In the genomic region with DNA sequence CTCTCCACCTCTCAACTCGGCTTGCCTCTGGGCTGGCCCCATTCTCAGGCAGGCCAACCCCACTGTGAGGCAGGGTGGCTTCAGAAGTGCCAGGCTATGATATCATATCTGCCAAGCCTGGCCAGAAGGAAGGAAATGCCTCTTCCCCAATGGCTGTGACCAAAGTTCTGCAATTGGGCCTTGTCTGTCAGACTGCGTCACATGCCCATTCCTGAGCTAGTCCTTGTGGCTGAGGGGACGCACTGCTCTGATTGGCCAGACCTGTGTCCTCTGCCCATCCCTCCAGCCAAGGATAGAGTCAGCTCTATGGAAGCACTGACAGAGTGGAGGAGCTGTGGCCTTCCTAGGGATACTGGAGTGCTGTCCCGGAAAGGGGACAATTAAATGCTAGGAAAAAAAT, we compare ENCODE assay signal across 26 cellular contexts. TPM values are rescaled to one million over a fixed set of nuclear protein-coding genes. Genes with fewer than 3 reads are reported as not detected.
"Had no signal": no experiment of that assay in that cellular context is flagged by ENCODE, and none has a peak within 500 bp of the region (broad histone marks: within the 10 kb centered on the region; RNA-seq: fewer than 3 reads in every experiment).

No MANE protein-coding gene starts in this region.

- H3K9me3 Mint-ChIP-seq: activated B cell treated with CpG ODN at 0.5 μM for 24 hours; central memory CD8-positive, alpha-beta T cell; neural crest cell had no signal

- H3K4me2 ChIP-seq: SK-N-SH had no signal

- H3K4me1 Mint-ChIP-seq: activated B cell treated with CpG ODN at 0.5 μM for 24 hours; central memory CD8-positive, alpha-beta T cell; neural crest cell had no signal

- H3K9me3 ChIP-seq: left lung, ovary, psoas muscle, SK-N-SH, thoracic aorta had no signal

- H3K36me3 ChIP-seq: left lung, ovary, thoracic aorta had no signal

- H3K4me3 Mint-ChIP-seq: activated B cell treated with CpG ODN at 0.5 μM for 24 hours; central memory CD8-positive, alpha-beta T cell; neural crest cell had no signal

- H3K9ac ChIP-seq: SK-N-SH had no signal

- H3K4me3 ChIP-seq: coronary artery, left lung, ovary, psoas muscle, thoracic aorta had no signal

- ATAC-seq: left lung, psoas muscle, right cardiac atrium had no signal

- DNase-seq: activated B cell treated with CpG ODN at 0.5 μM for 24 hours; activated CD4-positive, alpha-beta T cell treated with anti-CD3 and anti-CD28 coated beads for 48 hours; activated CD8-positive, alpha-beta memory T cell treated with anti-CD3 and anti-CD28 coated beads, Interleukin-2, amount 50 U/mL, for 48 hours; activated effector memory CD4-positive, alpha-beta T cell treated with anti-CD3 and anti-CD28 coated beads, Interleukin-2, amount 50 U/mL, for 16 hours; activated naive CD4-positive, alpha-beta T cell treated with anti-CD3 and anti-CD28 coated beads, Interleukin-2, amount 50 U/mL, for 16 hours; activated T-cell treated with anti-CD3 and anti-CD28 coated beads, Interleukin-2, amount 50 U/mL, for 48 hours; aorta; erythroblast; head of caudate nucleus; left lung; ovary; psoas muscle; right cardiac atrium; SK-N-SH; stimulated activated CD4-positive, alpha-beta T cell treated with anti-CD3 and anti-CD28 coated beads, Interleukin-2, amount 100 ng/mL, for 48 hours; T1000 had no signal

- H3K4me1 ChIP-seq: left lung, psoas muscle had no signal

- H3K27ac ChIP-seq: coronary artery, left lung, ovary, psoas muscle, thoracic aorta had no signal

- H3K27me3 ChIP-seq: left lung, ovary had no signal

- H3K27ac Mint-ChIP-seq: activated B cell treated with CpG ODN at 0.5 μM for 24 hours had no signal

RNA-seq across cellular contexts. Expression of a gene that starts 11.9 kb away (rescaled TPM):
- total RNA-seq: activated B cell treated with CpG ODN at 0.5 μM for 24 hours; aorta; frontal cortex; kidney epithelial cell; left lung; lung microvascular endothelial cell; neural crest cell; ovary; psoas muscle; right cardiac atrium; skeletal muscle tissue; T-helper 1 cell treated with Interleukin-12 subunit alpha and Interleukin-12 subunit beta and Interleukin-4 antibody, amounts not matched to agents 30 ng/mL and 1 ng/mL, for 36 hours; thoracic aorta; ureter had no signal
- polyA plus RNA-seq: aorta, ovary, psoas muscle, right cardiac atrium, SK-N-SH had no signal
